ENCODE assay signal across 10 cellular contexts in the genomic region with DNA sequence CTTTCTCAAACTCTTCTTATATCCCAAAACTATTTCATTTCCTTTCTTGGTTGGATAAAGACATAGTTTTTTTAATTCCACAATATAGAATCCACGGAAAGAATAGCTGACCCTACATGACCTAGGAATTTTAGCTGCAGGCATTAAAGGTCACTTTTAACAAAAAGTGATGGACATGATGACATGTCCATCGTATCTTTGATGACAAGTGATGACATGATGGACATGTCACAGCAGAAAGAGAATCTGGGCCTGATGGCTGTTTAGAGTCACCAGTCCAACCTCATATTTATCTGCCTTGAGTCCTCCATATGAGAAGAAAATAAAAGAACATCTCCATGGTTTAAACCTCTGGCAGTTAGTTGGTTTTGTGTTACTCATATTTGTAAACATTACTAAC.
"Had no signal": no experiment of that assay in that cellular context is flagged by ENCODE, and none has a peak within 500 bp of the region (broad histone marks: within the 10 kb centered on the region; RNA-seq: fewer than 3 reads in every experiment).

No MANE protein-coding gene starts in this region.

- H2AFZ ChIP-seq: GM23248 had no signal

- H3K36me3 ChIP-seq: HAP-1 had no signal

- H3K4me3 ChIP-seq: GM23248, HAP-1 had no signal

- H3K4me1 ChIP-seq: HAP-1 had no signal

- H3K4me2 ChIP-seq: KMS-11 had no signal

- H3K9me3 ChIP-seq: HAP-1 had no signal

- ATAC-seq: HCT116 had no signal

- H3K27ac ChIP-seq: GM23248, HL-60, KMS-11 had no signal

- DNase-seq: GM23248, GOT3, H7, HFFc6, IMR-90, KBM-7 had no signal

- H3K9ac ChIP-seq: GM23248, KMS-11 had no signal
